ENCODE assay signal across 10 cellular contexts in the genomic region with DNA sequence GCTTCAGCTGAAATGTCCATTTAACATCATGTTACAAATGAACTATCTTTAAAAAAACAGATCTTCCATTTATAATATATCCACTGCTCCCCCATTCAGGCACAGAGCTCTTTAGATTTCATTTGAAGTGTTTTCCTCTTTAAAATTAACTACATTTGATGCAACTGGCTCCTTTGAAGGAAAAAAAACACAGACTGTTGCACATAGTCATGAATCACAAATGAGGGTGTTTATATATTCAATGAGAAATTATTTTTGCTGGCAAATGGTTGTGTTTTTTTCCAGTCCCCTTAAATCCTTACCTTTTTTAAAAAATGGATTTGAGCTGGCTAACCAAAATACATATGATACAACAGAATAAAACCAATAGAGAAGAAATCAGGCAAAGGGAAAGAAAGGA.
"Had no signal": no experiment of that assay in that cellular context is flagged by ENCODE, and none has a peak within 500 bp of the region (broad histone marks: within the 10 kb centered on the region; RNA-seq: fewer than 3 reads in every experiment).

No MANE protein-coding gene starts in this region.

- H3K4me3 Mint-ChIP-seq: HFFc6, IgD-negative memory B cell had no signal

- DNase-seq: GM23248, GOT3, H7, HFFc6, KBM-7 had no signal

- H3K4me3 ChIP-seq: GM23248, HAP-1 had no signal

- ATAC-seq: HCT116, HepG2 had no signal

- H3K9me3 ChIP-seq: HAP-1 had no signal

- H2AFZ ChIP-seq: GM23248 had no signal

- H3K27ac Mint-ChIP-seq: HFFc6, IgD-negative memory B cell had no signal

- H3K36me3 Mint-ChIP-seq: IgD-negative memory B cell had no signal

- H3K4me1 Mint-ChIP-seq: IgD-negative memory B cell had no signal

- H3K27me3 Mint-ChIP-seq: IgD-negative memory B cell had no signal

- H3K27ac ChIP-seq: GM23248, HL-60 had no signal

- H3K36me3 ChIP-seq: HAP-1 had no signal
